8 cellular contexts compared by ENCODE assay signal in genomic region chr1:172818841-172819527, GRCh38.
DNase-seq lines count a peak whose midpoint lies in the region; ATAC-seq and TF ChIP-seq lines count a peak whose summit lies in the region.

No MANE protein-coding gene starts in this region.

- ATAC-seq in GM21528 (IDR thresholded peaks at IDR 0.05; ENCODE audit: low FRiP score, unreplicated experiment) = peak; percentile 94
- ATAC-seq in activated naive CD4-positive, alpha-beta T cell treated with anti-CD3 and anti-CD28 coated beads, Interleukin-2, amount 50 U/mL, for 72 hours = peak; percentile 92 to 93

- TF ChIP-seq CTCF in GM12865 (IDR thresholded peaks at IDR 0.05; ENCODE audit: insufficient read depth, low read depth, low read length, missing control alignments) (no peak), type B pancreatic cell (conservative IDR thresholded peaks at IDR 0.05) (no peak)

- H3K27me3 Mint-ChIP-seq in type B pancreatic cell = no peaks in the 10 kb centered on the region

- H3K27ac Mint-ChIP-seq in activated naive CD4-positive, alpha-beta T cell treated with anti-CD3 and anti-CD28 coated beads, Interleukin-2, amount 50 U/mL, for 72 hours = peak overlapping the region in 1 of 2 donors; percentile 69
- H3K27ac Mint-ChIP-seq in type B pancreatic cell = no peak overlapping the region

- no peak overlapping the region for H3K4me3 Mint-ChIP-seq in type B pancreatic cell

- no peak overlapping the region for H3K4me3 ChIP-seq in GM12865 (ENCODE audit: low read depth, low read length)

- H3K9me3 Mint-ChIP-seq in activated naive CD4-positive, alpha-beta T cell treated with anti-CD3 and anti-CD28 coated beads, Interleukin-2, amount 50 U/mL, for 72 hours = peaks cover 5 to 20% of the 10 kb centered on the region in 2 donors
- peaks cover 9% of the 10 kb centered on the region for H3K9me3 Mint-ChIP-seq in type B pancreatic cell

- peaks cover 6 to 22% of the 10 kb centered on the region in 2 donors for H3K36me3 Mint-ChIP-seq in activated naive CD4-positive, alpha-beta T cell treated with anti-CD3 and anti-CD28 coated beads, Interleukin-2, amount 50 U/mL, for 72 hours
- no peaks in the 10 kb centered on the region for H3K36me3 Mint-ChIP-seq in type B pancreatic cell

- H3K4me1 Mint-ChIP-seq in type B pancreatic cell (ENCODE audit: unreplicated experiment) = peaks cover 11% of the 10 kb centered on the region

- DNase-seq in GM12865 (ENCODE audit: low read depth) = peak; percentile 97
- DNase-seq in Kasumi-1 (lab: John Stamatoyannopoulos, UW) = peak; percentile 14 to 28
- DNase-seq in activated naive CD4-positive, alpha-beta T cell treated with anti-CD3 and anti-CD28 coated beads, Interleukin-2, amount 50 U/mL, for 72 hours (ENCODE audit: low spot score in 2 of 2) = peak; percentile 32 to 60
- DNase-seq in stimulated activated CD4-positive, alpha-beta T cell treated with anti-CD3 and anti-CD28 coated beads, Interleukin-4, amount 100 ng/mL, for 4 hours = peak; percentile 17 to 34
- no peak for DNase-seq in iPS-NIHi11 (ENCODE audit: low spot score)
- DNase-seq in NCI-H524 treated with DMSO at 0.1 percent for 48 hours (lab: John Stamatoyannopoulos, UW) = no peak
- no peak for DNase-seq in type B pancreatic cell (ENCODE audit: extremely low spot score, unreplicated experiment)

Comparison
In these comparisons a context has a peak if more than half of its experiments do, and no peak if none do; other contexts are left out.
1. DNase-seq: peak in GM12865 (single experiment), Kasumi-1 (2 of 2), activated naive CD4-positive, alpha-beta T cell treated with anti-CD3 and anti-CD28 coated beads, Interleukin-2, amount 50 U/mL, for 72 hours (2 of 2) and stimulated activated CD4-positive, alpha-beta T cell treated with anti-CD3 and anti-CD28 coated beads, Interleukin-4, amount 100 ng/mL, for 4 hours (2 of 2); none in iPS-NIHi11 (single experiment), NCI-H524 treated with DMSO at 0.1 percent for 48 hours (single experiment) and type B pancreatic cell (single experiment).